ENCODE assay signal across 9 cellular contexts in the genomic region with DNA sequence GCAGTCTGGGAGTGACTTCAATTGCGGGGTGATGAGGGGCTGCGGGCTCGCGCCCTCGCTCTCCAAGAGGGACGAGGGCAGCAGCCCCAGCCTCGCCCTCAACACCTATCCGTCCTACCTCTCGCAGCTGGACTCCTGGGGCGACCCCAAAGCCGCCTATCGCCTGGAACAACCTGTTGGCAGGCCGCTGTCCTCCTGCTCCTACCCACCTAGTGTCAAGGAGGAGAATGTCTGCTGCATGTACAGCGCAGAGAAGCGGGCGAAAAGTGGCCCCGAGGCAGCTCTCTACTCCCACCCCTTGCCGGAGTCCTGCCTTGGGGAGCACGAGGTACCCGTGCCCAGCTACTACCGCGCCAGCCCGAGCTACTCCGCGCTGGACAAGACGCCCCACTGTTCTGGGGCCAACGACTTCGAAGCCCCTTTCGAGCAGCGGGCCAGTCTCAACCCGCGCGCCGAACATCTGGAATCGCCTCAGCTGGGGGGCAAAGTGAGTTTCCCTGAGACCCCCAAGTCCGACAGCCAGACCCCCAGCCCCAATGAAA. TPM values are rescaled to one million over a fixed set of nuclear protein-coding genes. Genes with fewer than 3 reads are reported as not detected.
A peak's percentile ranks its signal among the peaks of the same experiment; 100 is the strongest.
DNase-seq lines count a peak whose midpoint lies in the region; ATAC-seq and TF ChIP-seq lines count a peak whose summit lies in the region.
"Had no signal": no experiment of that assay in that cellular context is flagged by ENCODE, and none has a peak within 500 bp of the region (broad histone marks: within the 10 kb centered on the region; RNA-seq: fewer than 3 reads in every experiment).

No MANE protein-coding gene starts in this region.

- no peak overlapping the region for H3K27ac ChIP-seq in CD8-positive, alpha-beta T cell (ENCODE audit: low read depth, low read length)
- H3K27ac ChIP-seq in coronary artery, result no peak overlapping the region
- H3K27ac ChIP-seq in neuronal stem cell (replicated peaks; ENCODE audit: low read length), result no peak overlapping the region

- no peak overlapping the region for H3K9ac ChIP-seq in neuronal stem cell (ENCODE audit: low read depth, low read length, poor library complexity)

- H2BK12ac ChIP-seq in neuronal stem cell (ENCODE audit: low read length), result no peak overlapping the region

- peaks cover 86% of the 10 kb centered on the region for H3K27me3 ChIP-seq in CD8-positive, alpha-beta T cell (ENCODE audit: insufficient read depth, low read length)
- H3K27me3 ChIP-seq in neuronal stem cell (ENCODE audit: control insufficient read depth in 3 of 3, insufficient read depth in 3 of 3, low read depth in 1 of 3, low read length in 3 of 3), result peaks cover 60 to 99% (median 99%) of the 10 kb centered on the region in 3 experiments

- no peak overlapping the region for H2BK5ac ChIP-seq in neuronal stem cell (ENCODE audit: low read length)

- WGBS in neuronal stem cell (ENCODE audit: extremely low coverage in 2 of 2, insufficient read length in 2 of 2, insufficient replicate concordance in 1 of 2), 2 donors, result no CpG with 5 or more reads among the region's 36 CpGs

- no peak overlapping the region for H3K14ac ChIP-seq in neuronal stem cell (ENCODE audit: low read length)

- no peak for ATAC-seq in CD8-positive, alpha-beta T cell
- no peak for ATAC-seq in HG02678 (IDR thresholded peaks at IDR 0.05; ENCODE audit: unreplicated experiment)
- ATAC-seq in HG02852 (IDR thresholded peaks at IDR 0.05; ENCODE audit: unreplicated experiment), result no peak
- ATAC-seq in HG03520 (IDR thresholded peaks at IDR 0.05; ENCODE audit: unreplicated experiment), result no peak

- CTCF ChIA-PET in CD8-positive, alpha-beta T cell (lab: Charles Lee), result interaction anchor here (0.6 to 1.9 kb wide), 10 partner anchors 10 to 229 kb away, joined by 3 to 7 read pairs (median 4); a partner anchor contains a TSS

- H3K36me3 Mint-ChIP-seq in CD8-positive, alpha-beta T cell, result no peaks in the 10 kb centered on the region
- peaks cover 2% of the 10 kb centered on the region for H3K36me3 Mint-ChIP-seq in IgD-negative memory B cell

- H3K4me2 ChIP-seq in neuronal stem cell (ENCODE audit: insufficient read depth, low read length, poor library complexity, severe bottlenecking), result no peak overlapping the region

- intact Hi-C loops in CD8-positive, alpha-beta T cell (cut with DNase I, micrococcal nuclease), result loop anchor here in 1 of 2 experiments (1.0 to 10.0 kb wide), 3 partner anchors 193 to 389 kb away; no protein-coding TSS in a partner anchor

- DNase-seq in CD8-positive, alpha-beta T cell, result no peak
- DNase-seq in coronary artery (ENCODE audit: low spot score) (no peak), neuronal stem cell (ENCODE audit: low spot score) (no peak)
- no peak for DNase-seq in stimulated activated CD4-positive, alpha-beta T cell treated with anti-CD3 and anti-CD28 coated beads, Interleukin-15, amount 100 ng/mL, for 24 hours

- H2BK120ac ChIP-seq in neuronal stem cell (ENCODE audit: low read depth, low read length), result no peak overlapping the region

- H4K91ac ChIP-seq in neuronal stem cell (ENCODE audit: low read depth, low read length, poor library complexity), result no peak overlapping the region

- no peaks in the 10 kb centered on the region for H3K9me3 ChIP-seq in CD8-positive, alpha-beta T cell (ENCODE audit: low read length)
- peaks cover 0 to 17% of the 10 kb centered on the region in 2 donors for H3K9me3 ChIP-seq in neuronal stem cell (replicated peaks in 1 of 2; ENCODE audit: control insufficient read depth in 2 of 2, insufficient read depth in 1 of 2, low read depth in 1 of 2, low read length in 2 of 2)

- peaks cover 36% of the 10 kb centered on the region for H3K4me1 Mint-ChIP-seq in CD8-positive, alpha-beta T cell (ENCODE audit: low read depth)
- peaks cover 12 to 20% (median 12%) of the 10 kb centered on the region in 3 donors for H3K4me1 Mint-ChIP-seq in IgD-negative memory B cell

- no peak overlapping the region for H3K4ac ChIP-seq in neuronal stem cell (ENCODE audit: low read length)

- H3K4me3 ChIP-seq in CD8-positive, alpha-beta T cell (ENCODE audit: low read depth, low read length), result no peak overlapping the region
- H3K4me3 ChIP-seq in coronary artery, result peak overlapping the region; percentile 50
- no peak overlapping the region for H3K4me3 ChIP-seq in neuronal stem cell (ENCODE audit: low read length in 2 of 2)

- TF ChIP-seq CTCF in CD8-positive, alpha-beta T cell (IDR thresholded peaks at IDR 0.05), result no peak
- no peak for TF ChIP-seq CTCF in coronary artery (IDR thresholded peaks at IDR 0.05)

- no peaks in the 10 kb centered on the region for H3K79me1 ChIP-seq in neuronal stem cell (ENCODE audit: low read depth, low read length)

- peaks cover 90% of the 10 kb centered on the region for H3K27me3 Mint-ChIP-seq in CD8-positive, alpha-beta T cell (ENCODE audit: low read depth)
- H3K27me3 Mint-ChIP-seq in IgD-negative memory B cell, result peaks cover 83% of the 10 kb centered on the region

- H3K36me3 ChIP-seq in CD8-positive, alpha-beta T cell (ENCODE audit: insufficient read depth, low read length), result no peaks in the 10 kb centered on the region
- H3K36me3 ChIP-seq in neuronal stem cell (replicated peaks in 1 of 2; ENCODE audit: control insufficient read depth in 2 of 2, insufficient read depth in 2 of 2, low read length in 2 of 2), result no peaks in the 10 kb centered on the region

- peak overlapping the region; percentile 56 for H3K23ac ChIP-seq in neuronal stem cell (ENCODE audit: low read depth, low read length, poor library complexity)

- H3K18ac ChIP-seq in neuronal stem cell (ENCODE audit: low read length), result no peak overlapping the region

- POLR2A ChIA-PET in CD8-positive, alpha-beta T cell (lab: Charles Lee), result no interaction called here

- no peaks in the 10 kb centered on the region for H3K9me3 Mint-ChIP-seq in CD8-positive, alpha-beta T cell
- peaks cover 0 to 6% (median 0%) of the 10 kb centered on the region in 3 donors for H3K9me3 Mint-ChIP-seq in IgD-negative memory B cell

- no peak overlapping the region for H2BK15ac ChIP-seq in neuronal stem cell (ENCODE audit: low read length)

- no peak overlapping the region for H2AK5ac ChIP-seq in neuronal stem cell (ENCODE audit: low read depth, low read length)

- H3K4me1 ChIP-seq in CD8-positive, alpha-beta T cell (ENCODE audit: insufficient read depth, low read length), result peaks cover 27% of the 10 kb centered on the region
- H3K4me1 ChIP-seq in neuronal stem cell (ENCODE audit: control insufficient read depth in 2 of 2, insufficient read depth in 1 of 2, low read depth in 1 of 2, low read length in 2 of 2), result peaks cover 0 to 3% of the 10 kb centered on the region in 2 donors

- H3K27ac Mint-ChIP-seq in CD8-positive, alpha-beta T cell, result no peak overlapping the region
- H3K27ac Mint-ChIP-seq in IgD-negative memory B cell, result peak overlapping the region in 2 of 3 donors; percentile 85 to 96

- H3K4me3 Mint-ChIP-seq in CD8-positive, alpha-beta T cell, result peak overlapping the region; percentile 49
- peak overlapping the region; percentile 12 to 77 (median 72) for H3K4me3 Mint-ChIP-seq in IgD-negative memory B cell

- H4K8ac ChIP-seq in neuronal stem cell (ENCODE audit: low read depth, low read length), result no peak overlapping the region

- H2AFZ ChIP-seq in neuronal stem cell (ENCODE audit: low read length), result peak overlapping the region; percentile 71

RNA-seq across cellular contexts. Expression of a gene that starts 0.5 kb away (rescaled TPM):
- total RNA-seq in CD8-positive, alpha-beta T cell, result not detected
- polyA plus RNA-seq in IgD-negative memory B cell, result not detected
- polyA plus RNA-seq in neuronal stem cell (2013, experiment 1 of 2), result not detected
- polyA plus RNA-seq in neuronal stem cell (2013, experiment 2 of 2), result not detected
- total RNA-seq: bronchial epithelial cell had no signal

RNA-seq across cellular contexts. Expression of a gene that starts 10.7 kb away (rescaled TPM):
- not detected for total RNA-seq in CD8-positive, alpha-beta T cell
- not detected for polyA plus RNA-seq in IgD-negative memory B cell
- polyA plus RNA-seq in neuronal stem cell (2013, experiment 1 of 2), result not detected
- not detected for polyA plus RNA-seq in neuronal stem cell (2013, experiment 2 of 2)
- total RNA-seq: bronchial epithelial cell had no signal

RNA-seq across cellular contexts. Expression of a gene that starts 12.5 kb away (rescaled TPM):
- not detected for total RNA-seq in CD8-positive, alpha-beta T cell
- not detected for polyA plus RNA-seq in IgD-negative memory B cell
- not detected for polyA plus RNA-seq in neuronal stem cell (2013, experiment 1 of 2)
- not detected for polyA plus RNA-seq in neuronal stem cell (2013, experiment 2 of 2)
- total RNA-seq: bronchial epithelial cell had no signal

RNA-seq across cellular contexts. Expression of a gene that starts 14.5 kb away (rescaled TPM):
- total RNA-seq in CD8-positive, alpha-beta T cell, result not detected
- not detected for polyA plus RNA-seq in IgD-negative memory B cell
- polyA plus RNA-seq in neuronal stem cell (2013, experiment 1 of 2), result not detected
- not detected for polyA plus RNA-seq in neuronal stem cell (2013, experiment 2 of 2)
- total RNA-seq: bronchial epithelial cell had no signal

RNA-seq across cellular contexts. Expression of a gene that starts 23.4 kb away (rescaled TPM):
- not detected for total RNA-seq in CD8-positive, alpha-beta T cell
- polyA plus RNA-seq in IgD-negative memory B cell, result not detected
- polyA plus RNA-seq in neuronal stem cell (2013, experiment 1 of 2), result not detected
- not detected for polyA plus RNA-seq in neuronal stem cell (2013, experiment 2 of 2)
- total RNA-seq: bronchial epithelial cell had no signal
